In genomic region chr15:94968133-94968532, GRCh38 we compare ENCODE assay signal across 14 cellular contexts.
"Had no signal": no experiment of that assay in that cellular context is flagged by ENCODE, and none has a peak within 500 bp of the region (broad histone marks: within the 10 kb centered on the region; RNA-seq: fewer than 3 reads in every experiment).

No MANE protein-coding gene starts in this region.

- H3K4me3 Mint-ChIP-seq: activated CD4-positive, alpha-beta T cell treated with anti-CD3 and anti-CD28 coated beads, Interleukin-2, amount 10 ng/mL, durations not matched to agents 7 days and 5 days; activated naive CD8-positive, alpha-beta T cell treated with anti-CD3 and anti-CD28 coated beads for 36 hours; activated T-helper 1 cell treated with anti-CD3 and anti-CD28 coated beads, Interleukin-12 subunit alpha, Interleukin-12 subunit beta, Interleukin-2, Interleukin-4 antibody, amounts not matched to agents 30 ng/mL and 10 ng/mL and 1 ng/mL, durations not matched to agents 14 hours and 24 hours and 36 hours; natural killer cell; type B pancreatic cell had no signal

- H3K27me3 Mint-ChIP-seq: activated CD4-positive, alpha-beta T cell treated with anti-CD3 and anti-CD28 coated beads, Interleukin-2, amount 10 ng/mL, durations not matched to agents 7 days and 5 days; activated naive CD8-positive, alpha-beta T cell treated with anti-CD3 and anti-CD28 coated beads for 36 hours; brain; type B pancreatic cell had no signal

- H3K4me1 Mint-ChIP-seq: activated CD4-positive, alpha-beta T cell treated with anti-CD3 and anti-CD28 coated beads, Interleukin-2, amount 10 ng/mL, durations not matched to agents 7 days and 5 days; activated naive CD8-positive, alpha-beta T cell treated with anti-CD3 and anti-CD28 coated beads for 36 hours; natural killer cell had no signal

- DNase-seq: activated CD4-positive, alpha-beta T cell treated with anti-CD3 and anti-CD28 coated beads, Interleukin-2, amount 10 ng/mL, durations not matched to agents 7 days and 5 days; activated CD4-positive, CD25-positive, alpha-beta regulatory T cell; activated CD8-positive, alpha-beta memory T cell treated with anti-CD3 and anti-CD28 coated beads for 24 hours; activated naive CD8-positive, alpha-beta T cell treated with anti-CD3 and anti-CD28 coated beads for 36 hours; amygdala; erythroblast; natural killer cell; stimulated activated CD4-positive, alpha-beta T cell treated with anti-CD3 and anti-CD28 coated beads, Interleukin-4, amount 100 ng/mL, for 4 hours; stimulated activated CD8-positive, alpha-beta memory T cell treated with anti-CD3 and anti-CD28 coated beads, Interleukin-4, amount 100 ng/mL, for 48 hours; stimulated activated naive CD4-positive, alpha-beta T cell treated with Interleukin-2 at 50 U/mL for 16 hours had no signal

- ATAC-seq: natural killer cell had no signal

- H3K27ac ChIP-seq: SK-N-MC had no signal

- H3K4me3 ChIP-seq: SK-N-MC had no signal

- H3K27ac Mint-ChIP-seq: activated CD4-positive, alpha-beta T cell treated with anti-CD3 and anti-CD28 coated beads, Interleukin-2, amount 10 ng/mL, durations not matched to agents 7 days and 5 days; activated naive CD8-positive, alpha-beta T cell treated with anti-CD3 and anti-CD28 coated beads for 36 hours; activated T-helper 1 cell treated with anti-CD3 and anti-CD28 coated beads, Interleukin-12 subunit alpha, Interleukin-12 subunit beta, Interleukin-2, Interleukin-4 antibody, amounts not matched to agents 30 ng/mL and 10 ng/mL and 1 ng/mL, durations not matched to agents 14 hours and 24 hours and 36 hours; natural killer cell; type B pancreatic cell had no signal

- H3K9me3 Mint-ChIP-seq: activated T-helper 1 cell treated with anti-CD3 and anti-CD28 coated beads, Interleukin-12 subunit alpha, Interleukin-12 subunit beta, Interleukin-2, Interleukin-4 antibody, amounts not matched to agents 30 ng/mL and 10 ng/mL and 1 ng/mL, durations not matched to agents 14 hours and 24 hours and 36 hours; type B pancreatic cell had no signal

- H3K36me3 Mint-ChIP-seq: activated naive CD8-positive, alpha-beta T cell treated with anti-CD3 and anti-CD28 coated beads for 36 hours; brain; natural killer cell; type B pancreatic cell had no signal
